ENCODE assay signal across 12 cellular contexts in genomic region chr2:37802899-37803379, GRCh38.
DNase-seq lines count a peak whose midpoint lies in the region; TF ChIP-seq lines count a peak whose summit lies in the region.
"Had no signal": no experiment of that assay in that cellular context is flagged by ENCODE, and none has a peak within 500 bp of the region (broad histone marks: within the 10 kb centered on the region; RNA-seq: fewer than 3 reads in every experiment).

No MANE protein-coding gene starts in this region.

- DNase-seq in NCI-H510A treated with DMSO at 0.1 percent for 48 hours (lab: John Stamatoyannopoulos, UW) (peak; percentile 59), NCI-H510A (lab: John Stamatoyannopoulos, UW) (no peak), SJSA1 (ENCODE audit: low read depth in 1 of 2, low spot score in 2 of 2) (peak; percentile 67 to 94), foreskin fibroblast (peak; percentile 88 to 92), type B pancreatic cell (ENCODE audit: extremely low spot score, unreplicated experiment) (no peak), coronary artery (ENCODE audit: low spot score) (no peak), iPS-NIHi7 (ENCODE audit: extremely low spot score) (no peak), WERI-Rb-1 (no peak)
- DNase-seq: NCI-H524, uterus had no signal

- H3K9me3 ChIP-seq in SJSA1 (replicated peaks) (no peaks in the 10 kb centered on the region), WERI-Rb-1 (ENCODE audit: severe bottlenecking) (no peaks in the 10 kb centered on the region)
- H3K9me3 ChIP-seq: uterus had no signal

- no peak for TF ChIP-seq CTCF in foreskin fibroblast (IDR thresholded peaks at IDR 0.05; ENCODE audit: low read depth, low read length)
- no peak for TF ChIP-seq CTCF in type B pancreatic cell (conservative IDR thresholded peaks at IDR 0.05)
- TF ChIP-seq CTCF in coronary artery (IDR thresholded peaks at IDR 0.05) = no peak
- no peak for TF ChIP-seq CTCF in WERI-Rb-1 (IDR thresholded peaks at IDR 0.05; ENCODE audit: low read depth, low read length)

- H3K4me1 Mint-ChIP-seq in type B pancreatic cell (ENCODE audit: unreplicated experiment) = peaks cover 16% of the 10 kb centered on the region

- peaks cover 13% of the 10 kb centered on the region for H3K9me3 Mint-ChIP-seq in type B pancreatic cell

- no peak overlapping the region for H3K4me3 ChIP-seq in SJSA1
- no peak overlapping the region for H3K4me3 ChIP-seq in foreskin fibroblast (ENCODE audit: low read depth in 1 of 2, low read length in 2 of 2)
- H3K4me3 ChIP-seq in coronary artery = no peak overlapping the region
- no peak overlapping the region for H3K4me3 ChIP-seq in WERI-Rb-1 (ENCODE audit: low read depth, low read length)
- H3K4me3 ChIP-seq: GM23338, uterus had no signal

- H3K36me3 ChIP-seq in SJSA1 = no peaks in the 10 kb centered on the region
- no peaks in the 10 kb centered on the region for H3K36me3 ChIP-seq in WERI-Rb-1
- H3K36me3 ChIP-seq: uterus had no signal

- H3K27me3 ChIP-seq in SJSA1 (replicated peaks) (no peaks in the 10 kb centered on the region), WERI-Rb-1 (ENCODE audit: insufficient read depth, low read depth, severe bottlenecking) (no peaks in the 10 kb centered on the region)
- H3K27me3 ChIP-seq: uterus had no signal

- peaks cover 44% of the 10 kb centered on the region for H3K4me1 ChIP-seq in SJSA1 (replicated peaks)
- H3K4me1 ChIP-seq: uterus had no signal

- H3K27ac ChIP-seq in SJSA1 (peak overlapping the region; percentile 67), coronary artery (no peak overlapping the region), WERI-Rb-1 (no peak overlapping the region)

- H3K27me3 Mint-ChIP-seq in type B pancreatic cell = no peaks in the 10 kb centered on the region

- peak overlapping the region; percentile 0 for H3K4me3 Mint-ChIP-seq in type B pancreatic cell
- H3K4me3 Mint-ChIP-seq: B cell, GM23338 had no signal

- no peaks in the 10 kb centered on the region for H3K36me3 Mint-ChIP-seq in type B pancreatic cell

- H3K27ac Mint-ChIP-seq in type B pancreatic cell = peak overlapping the region; percentile 8
- H3K27ac Mint-ChIP-seq: B cell, GM23338 had no signal

Comparison
In these comparisons a context has a peak if more than half of its experiments do, and no peak if none do; other contexts are left out.
1. DNase-seq: peak in NCI-H510A treated with DMSO at 0.1 percent for 48 hours (single experiment), SJSA1 (2 of 2) and foreskin fibroblast (2 of 2); none in NCI-H510A (single experiment), type B pancreatic cell (single experiment), coronary artery (single experiment), iPS-NIHi7 (single experiment) and WERI-Rb-1 (single experiment).